Comparison of ENCODE assay signal across 15 cellular contexts in the genomic region with DNA sequence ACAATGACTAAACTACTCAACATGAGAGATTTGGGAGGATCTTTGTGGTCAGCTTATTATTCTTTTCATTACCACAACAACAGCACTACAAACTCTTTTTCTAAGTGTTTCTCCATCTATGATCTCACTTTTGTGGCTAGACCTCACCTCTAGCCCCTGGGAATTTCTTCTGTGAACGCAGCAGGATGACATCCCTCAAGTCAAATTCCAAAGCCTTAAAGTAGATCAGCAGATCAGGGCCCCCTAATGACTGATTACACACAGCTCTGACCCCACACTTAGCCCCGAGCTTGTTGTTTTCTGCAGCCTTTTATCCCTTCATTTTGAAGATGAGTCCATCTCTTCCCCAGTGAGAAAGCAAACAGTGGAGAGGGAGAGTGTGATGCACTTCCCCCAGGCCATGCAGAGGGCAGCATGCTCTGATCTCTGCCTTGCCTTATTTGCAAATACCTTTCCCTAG. TPM values are rescaled to one million over a fixed set of nuclear protein-coding genes. Genes with fewer than 3 reads are reported as not detected.
DNase-seq lines count a peak whose midpoint lies in the region; ATAC-seq, FAIRE-seq and TF ChIP-seq lines count a peak whose summit lies in the region.
"Had no signal": no experiment of that assay in that cellular context is flagged by ENCODE, and none has a peak within 500 bp of the region (broad histone marks: within the 10 kb centered on the region; RNA-seq: fewer than 3 reads in every experiment).

No MANE protein-coding gene starts in this region.

- TF ChIP-seq CTCF in choroid plexus epithelial cell (conservative IDR thresholded peaks at IDR 0.05; ENCODE audit: low read depth, low read length) (peak; percentile 13), kidney (IDR thresholded peaks at IDR 0.05; ENCODE audit: borderline replicate concordance, extremely low read depth, insufficient read depth) (no peak), natural killer cell (IDR thresholded peaks at IDR 0.05) (no peak)

- DNase-seq in ELF-1 (ENCODE audit: low read depth, low spot score), result peak; percentile 95
- DNase-seq in NCI-H2227 (lab: John Stamatoyannopoulos, UW; ENCODE audit: unreplicated experiment), result peak; percentile 34
- peak; percentile 96 for DNase-seq in choroid plexus epithelial cell (ENCODE audit: low read depth)
- DNase-seq in non-pigmented ciliary epithelial cell (ENCODE audit: low read depth), result peak; percentile 75
- no peak for DNase-seq in kidney
- no peak for DNase-seq in natural killer cell
- no peak for DNase-seq in mucosa of gallbladder (ENCODE audit: low spot score)
- DNase-seq: activated naive CD8-positive, alpha-beta T cell treated with anti-CD3 and anti-CD28 coated beads, Interleukin-2, amount 50 U/mL, for 24 hours; naive B cell; NCI-H146; NK-92 treated with Interleukin-12 subunit alpha and Interleukin-12 subunit beta, amount 100 ng/mL, for 24 hours; stimulated activated CD4-positive, alpha-beta T cell treated with anti-CD3 and anti-CD28 coated beads, Interleukin-12 subunit alpha, Interleukin-12 subunit beta, amount 100 ng/mL, for 4 hours; T-helper 1 cell had no signal

- intact Hi-C loops in kidney (cut with DNase I) (no loop called here), natural killer cell (cut with micrococcal nuclease) (no loop called here)

- no peak overlapping the region for H3K4me3 Mint-ChIP-seq in natural killer cell
- H3K4me3 Mint-ChIP-seq: activated naive CD8-positive, alpha-beta T cell treated with anti-CD3 and anti-CD28 coated beads, Interleukin-2, amount 50 U/mL, for 24 hours; naive B cell had no signal

- H3K4me1 Mint-ChIP-seq in natural killer cell, result no peaks in the 10 kb centered on the region
- H3K4me1 Mint-ChIP-seq: activated naive CD8-positive, alpha-beta T cell treated with anti-CD3 and anti-CD28 coated beads, Interleukin-2, amount 50 U/mL, for 24 hours; naive B cell had no signal

- H3K36me3 Mint-ChIP-seq in natural killer cell, result no peaks in the 10 kb centered on the region
- H3K36me3 Mint-ChIP-seq: naive B cell had no signal

- no peak overlapping the region for H3K27ac ChIP-seq in kidney (ENCODE audit: low read depth in 2 of 2, low read length in 2 of 2)

- no peaks in the 10 kb centered on the region for H3K36me3 ChIP-seq in kidney (ENCODE audit: control insufficient read depth in 1 of 2, insufficient read depth in 2 of 2, low read length in 2 of 2)

- no peaks in the 10 kb centered on the region for H3K9me3 ChIP-seq in kidney (ENCODE audit: control insufficient read depth in 1 of 2, low read length in 2 of 2)

- H3K4me1 ChIP-seq in kidney (ENCODE audit: control insufficient read depth in 1 of 2, insufficient read depth in 1 of 2, low read depth in 1 of 2, low read length in 2 of 2), result peaks cover 5% of the 10 kb centered on the region in 2 donors

- H3K4me3 ChIP-seq in choroid plexus epithelial cell (ENCODE audit: low read depth, low read length) (no peak overlapping the region), kidney (ENCODE audit: low read length in 2 of 2) (no peak overlapping the region)

- no peak for FAIRE-seq in kidney (lab: Jason Lieb, UNC)
- FAIRE-seq: endometrium had no signal

- ATAC-seq in HG03457 (IDR thresholded peaks at IDR 0.05; ENCODE audit: unreplicated experiment) (no peak), natural killer cell (no peak)
- ATAC-seq: activated naive CD8-positive, alpha-beta T cell treated with anti-CD3 and anti-CD28 coated beads, Interleukin-2, amount 50 U/mL, for 24 hours had no signal

- H3K9me3 Mint-ChIP-seq in natural killer cell, result no peaks in the 10 kb centered on the region
- H3K9me3 Mint-ChIP-seq: activated naive CD8-positive, alpha-beta T cell treated with anti-CD3 and anti-CD28 coated beads, Interleukin-2, amount 50 U/mL, for 24 hours had no signal

- no peak overlapping the region for H3K9ac ChIP-seq in kidney (ENCODE audit: low read length in 2 of 2)

- peaks cover 0 to 41% of the 10 kb centered on the region in 2 donors for H3K27me3 Mint-ChIP-seq in natural killer cell (ENCODE audit: low read depth in 2 of 2)

- no peak overlapping the region for H3K27ac Mint-ChIP-seq in natural killer cell
- H3K27ac Mint-ChIP-seq: activated naive CD8-positive, alpha-beta T cell treated with anti-CD3 and anti-CD28 coated beads, Interleukin-2, amount 50 U/mL, for 24 hours; naive B cell had no signal

RNA-seq across cellular contexts. Expression of a gene that starts 27.3 kb away (rescaled TPM):
- 35.0 TPM for total RNA-seq in kidney
- 18.5 TPM for polyA plus RNA-seq in kidney (ENCODE audit: insufficient read depth, low read depth, low replicate concordance)
- 10 to 100 TPM; 29.1 to 34.3 (median 33.8) TPM for total RNA-seq in natural killer cell
- total RNA-seq in mucosa of gallbladder, result 29.8 TPM

Comparison
In these comparisons a context has a peak if more than half of its experiments do, and no peak if none do; other contexts are left out.
1. DNase-seq: peak in ELF-1 (single experiment), NCI-H2227 (single experiment), choroid plexus epithelial cell (single experiment) and non-pigmented ciliary epithelial cell (single experiment); none in kidney (single experiment), natural killer cell (single experiment) and mucosa of gallbladder (single experiment).